22 cellular contexts compared by ENCODE assay signal in the genomic region with DNA sequence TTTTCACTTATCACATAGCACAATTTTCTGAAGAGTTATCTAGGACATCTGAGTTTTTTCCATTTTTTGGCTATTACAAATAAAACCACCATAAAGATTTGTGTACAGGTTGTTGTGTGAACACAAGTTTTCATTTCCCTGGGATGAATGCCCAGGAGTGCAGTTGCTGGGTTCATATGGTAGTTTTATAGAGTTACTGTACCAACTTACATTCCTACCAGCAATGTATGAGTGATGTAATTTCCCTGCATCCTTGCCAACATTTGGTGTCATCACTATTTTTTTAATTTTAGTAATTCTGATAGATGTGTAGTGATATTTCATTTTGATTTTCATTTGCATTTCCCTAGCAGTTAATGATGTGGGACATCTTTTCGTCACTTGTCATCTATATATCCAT.
"Had no signal": no experiment of that assay in that cellular context is flagged by ENCODE, and none has a peak within 500 bp of the region (broad histone marks: within the 10 kb centered on the region; RNA-seq: fewer than 3 reads in every experiment).

No MANE protein-coding gene starts in this region.

- DNase-seq: activated B cell treated with CpG ODN at 0.5 μM for 24 hours; activated CD4-positive, alpha-beta T cell treated with anti-CD3 and anti-CD28 coated beads for 36 hours; activated CD4-positive, alpha-beta T cell treated with anti-CD3 and anti-CD28 coated beads, Interleukin-2, amount 50 U/mL, for 48 hours; activated naive CD4-positive, alpha-beta T cell treated with Interleukin-2 at 50 U/mL for 16 hours; activated T-cell treated with anti-CD3 and anti-CD28 coated beads, Interleukin-2, amount 50 U/mL, for 48 hours; effector memory CD4-positive, alpha-beta T cell; esophagus squamous epithelium; lower lobe of right lung; naive B cell; nucleus accumbens; posterior cingulate gyrus; stimulated activated CD4-positive, alpha-beta T cell treated with anti-CD3 and anti-CD28 coated beads, Interleukin-15, amount 100 ng/mL, for 24 hours; stomach; T1000 had no signal

- H3K27me3 Mint-ChIP-seq: activated B cell treated with CpG ODN at 0.5 μM for 24 hours; activated CD4-positive, alpha-beta T cell treated with anti-CD3 and anti-CD28 coated beads for 36 hours; dendritic cell treated with granulocyte-macrophage colony-stimulating factor and Interleukin-4, amounts not matched to agents 40 ng/mL and 50 ng/mL, for 4 days; naive B cell; stimulated activated memory B cell treated with anti-CD40 and anti-IgM and Interleukin-4, amounts not matched to agents 10 μg/mL and 1 μg/mL and 100 μg/mL, for 72 hours had no signal

- H3K4me1 Mint-ChIP-seq: activated B cell treated with CpG ODN at 0.5 μM for 24 hours, naive B cell had no signal

- H3K4me3 ChIP-seq: esophagus squamous epithelium, lower lobe of right lung, smooth muscle cell, stomach, suprapubic skin, tibial nerve had no signal

- H3K9me3 Mint-ChIP-seq: activated B cell treated with CpG ODN at 0.5 μM for 24 hours; dendritic cell treated with granulocyte-macrophage colony-stimulating factor and Interleukin-4, amounts not matched to agents 40 ng/mL and 50 ng/mL, for 4 days; naive B cell; stimulated activated memory B cell treated with anti-CD40 and anti-IgM and Interleukin-4, amounts not matched to agents 10 μg/mL and 1 μg/mL and 100 μg/mL, for 72 hours; T-helper 1 cell treated with Interleukin-12 subunit alpha and Interleukin-12 subunit beta and Interleukin-4 antibody, amounts not matched to agents 30 μg/mL and 1 μg/mL, for 36 hours had no signal

- ATAC-seq: activated CD4-positive, alpha-beta T cell treated with anti-CD3 and anti-CD28 coated beads for 36 hours; left lobe of liver; lower lobe of right lung; sciatic nerve; stimulated activated memory B cell treated with anti-CD40 and anti-IgM and Interleukin-4, amounts not matched to agents 10 μg/mL and 1 μg/mL and 100 μg/mL, for 72 hours had no signal

- H3K27ac Mint-ChIP-seq: activated B cell treated with CpG ODN at 0.5 μM for 24 hours; activated CD4-positive, alpha-beta T cell treated with anti-CD3 and anti-CD28 coated beads for 36 hours; dendritic cell treated with granulocyte-macrophage colony-stimulating factor and Interleukin-4, amounts not matched to agents 40 ng/mL and 50 ng/mL, for 4 days; stimulated activated memory B cell treated with anti-CD40 and anti-IgM and Interleukin-4, amounts not matched to agents 10 μg/mL and 1 μg/mL and 100 μg/mL, for 72 hours; T-helper 1 cell treated with Interleukin-12 subunit alpha and Interleukin-12 subunit beta and Interleukin-4 antibody, amounts not matched to agents 30 μg/mL and 1 μg/mL, for 36 hours had no signal

- H3K4me3 Mint-ChIP-seq: activated B cell treated with CpG ODN at 0.5 μM for 24 hours; activated CD4-positive, alpha-beta T cell treated with anti-CD3 and anti-CD28 coated beads for 36 hours; dendritic cell treated with granulocyte-macrophage colony-stimulating factor and Interleukin-4, amounts not matched to agents 40 ng/mL and 50 ng/mL, for 4 days; naive B cell; stimulated activated memory B cell treated with anti-CD40 and anti-IgM and Interleukin-4, amounts not matched to agents 10 μg/mL and 1 μg/mL and 100 μg/mL, for 72 hours; T-helper 1 cell treated with Interleukin-12 subunit alpha and Interleukin-12 subunit beta and Interleukin-4 antibody, amounts not matched to agents 30 μg/mL and 1 μg/mL, for 36 hours had no signal
